ENCODE assay signal across 27 cellular contexts in genomic region chr2:240953426-240954425, GRCh38. TPM values are rescaled to one million over a fixed set of nuclear protein-coding genes. Genes with fewer than 3 reads are reported as not detected.
A peak's percentile ranks its signal among the peaks of the same experiment; 100 is the strongest.
DNase-seq lines count a peak whose midpoint lies in the region; ATAC-seq lines count a peak whose summit lies in the region.
"Had no signal": no experiment of that assay in that cellular context is flagged by ENCODE, and none has a peak within 500 bp of the region (broad histone marks: within the 10 kb centered on the region; RNA-seq: fewer than 3 reads in every experiment).

No MANE protein-coding gene starts in this region.

- DNase-seq in Right ventricle myocardium superior = no peak
- no peak for DNase-seq in left cardiac atrium
- peak; percentile 69 for DNase-seq in cardiac septum (ENCODE audit: low spot score)
- DNase-seq in pons (ENCODE audit: low spot score) = peak; percentile 31
- no peak for DNase-seq in activated T-cell treated with anti-CD3 and anti-CD28 coated beads, Interleukin-2, amount 50 U/mL, for 1 hour
- no peak for DNase-seq in OCI-M1 (lab: John Stamatoyannopoulos, UW)
- DNase-seq: activated CD4-positive, alpha-beta memory T cell treated with anti-CD3 and anti-CD28 coated beads, Interleukin-2, amount 10 ng/mL, durations not matched to agents 7 days and 5 days; activated T-cell treated with anti-CD3 and anti-CD28 coated beads, Interleukin-2, amount 50 U/mL, for 48 hours; central memory CD4-positive, alpha-beta T cell; foreskin fibroblast; MM.1S; NCI-H146; NCI-H2171; NCI-H524; nucleus accumbens; stimulated activated CD4-positive, alpha-beta T cell treated with anti-CD3 and anti-CD28 coated beads, Interleukin-15, amount 100 ng/mL, for 24 hours; WERI-Rb-1 had no signal

- intact Hi-C loops in Right ventricle myocardium superior (cut with DNase I) (no loop called here), left cardiac atrium (cut with DNase I) (no loop called here), cardiac septum (cut with DNase I) (no loop called here)

- ATAC-seq in Right ventricle myocardium superior (ENCODE audit: poor library complexity) = peak; percentile 17
- no peak for ATAC-seq in left cardiac atrium
- no peak for ATAC-seq in GM21737 (IDR thresholded peaks at IDR 0.05; ENCODE audit: unreplicated experiment)
- no peak for ATAC-seq in GM19467 (IDR thresholded peaks at IDR 0.05; ENCODE audit: unreplicated experiment)
- ATAC-seq: activated naive CD4-positive, alpha-beta T cell treated with anti-CD3 and anti-CD28 coated beads, Interleukin-2, amount 50 U/mL, for 72 hours; K562; lower lobe of right lung; right cardiac atrium had no signal

RNA-seq across cellular contexts. Expression of gene SNED1, which starts 44.7 kb away (rescaled TPM):
- 8.0 TPM for total RNA-seq in Right ventricle myocardium superior
- 10 to 100 TPM; 12.2 to 31.9 TPM for total RNA-seq in left cardiac atrium
- 9.7 TPM for total RNA-seq in cardiac septum

RNA-seq across cellular contexts. Expression of gene CROCC2, which starts 47.6 kb away (rescaled TPM):
- not detected for total RNA-seq in Right ventricle myocardium superior
- not detected for total RNA-seq in left cardiac atrium
- total RNA-seq in cardiac septum = not detected
- total RNA-seq: activated CD4-positive, alpha-beta memory T cell treated with anti-CD3 and anti-CD28 coated beads, Interleukin-2, amount 10 ng/mL, durations not matched to agents 7 days and 5 days; activated naive CD4-positive, alpha-beta T cell treated with anti-CD3 and anti-CD28 coated beads, Interleukin-2, amount 50 U/mL, for 72 hours; epithelial cell of proximal tubule; H4; K562; urinary bladder had no signal

RNA-seq across cellular contexts. Expression of gene MAB21L4, which starts 57.8 kb away (rescaled TPM):
- total RNA-seq in Right ventricle myocardium superior (not detected), left cardiac atrium (not detected), cardiac septum (not detected)
- total RNA-seq: activated CD4-positive, alpha-beta memory T cell treated with anti-CD3 and anti-CD28 coated beads, Interleukin-2, amount 10 ng/mL, durations not matched to agents 7 days and 5 days; activated naive CD4-positive, alpha-beta T cell treated with anti-CD3 and anti-CD28 coated beads, Interleukin-2, amount 50 U/mL, for 72 hours; aorta; H4; K562; right cardiac atrium had no signal

Comparison
In these comparisons a context has a peak if more than half of its experiments do, and no peak if none do; other contexts are left out.
1. DNase-seq: peak in cardiac septum (single experiment) and pons (single experiment); none in Right ventricle myocardium superior (single experiment), left cardiac atrium (single experiment), activated T-cell treated with anti-CD3 and anti-CD28 coated beads, Interleukin-2, amount 50 U/mL, for 1 hour (single experiment) and OCI-M1 (single experiment).